In genomic region chr18:42183746-42184145, GRCh38 we compare ENCODE assay signal across 13 cellular contexts.
DNase-seq lines count a peak whose midpoint lies in the region; ATAC-seq and TF ChIP-seq lines count a peak whose summit lies in the region.
"Had no signal": no experiment of that assay in that cellular context is flagged by ENCODE, and none has a peak within 500 bp of the region (broad histone marks: within the 10 kb centered on the region; RNA-seq: fewer than 3 reads in every experiment).

No MANE protein-coding gene starts in this region.

- H4K20me1 ChIP-seq in hepatocyte (ENCODE audit: insufficient read depth, poor library complexity, severe bottlenecking), result no peaks in the 10 kb centered on the region

- peak; percentile 91 for DNase-seq in AG08395 (ENCODE audit: low spot score)
- DNase-seq in HT-29 (ENCODE audit: low spot score), result peak; percentile 7
- DNase-seq in adipocyte (ENCODE audit: low read depth), result peak; percentile 73
- DNase-seq in hepatocyte (ENCODE audit: low spot score), result peak; percentile 21
- DNase-seq in NCI-H82 treated with DMSO at 0.1 percent for 48 hours (lab: John Stamatoyannopoulos, UW; ENCODE audit: unreplicated experiment), result no peak
- DNase-seq in left cardiac atrium, result no peak
- DNase-seq in NCI-H2196 (lab: John Stamatoyannopoulos, UW; ENCODE audit: unreplicated experiment), result no peak
- no peak for DNase-seq in GM10248 (ENCODE audit: extremely low spot score)
- DNase-seq: CD4-positive, CD25-positive, alpha-beta regulatory T cell; cortex of kidney; kidney; NCI-H2081 treated with DMSO at 0.1 percent for 48 hours had no signal

- CTCF ChIA-PET in GM10248 (lab: Yijun Ruan, JAX), result interaction anchor here (1.5 kb wide), 1 partner anchor 69 kb away, joined by 6 read pairs; no protein-coding TSS in a partner anchor

- H3K4me1 ChIP-seq in adipocyte (ENCODE audit: control insufficient read depth, insufficient read depth, low read length) (peaks cover 8% of the 10 kb centered on the region), hepatocyte (ENCODE audit: insufficient read depth) (no peaks in the 10 kb centered on the region)

- H3K27me3 ChIP-seq in adipocyte (replicated peaks; ENCODE audit: control insufficient read depth, insufficient read depth, low read length) (no peaks in the 10 kb centered on the region), hepatocyte (no peaks in the 10 kb centered on the region)

- H3K9me3 ChIP-seq in adipocyte (ENCODE audit: control insufficient read depth, low read length) (no peaks in the 10 kb centered on the region), hepatocyte (ENCODE audit: low read depth) (no peaks in the 10 kb centered on the region)

- POLR2A ChIA-PET in GM10248 (lab: Yijun Ruan, JAX), result no interaction called here

- H3K9me2 ChIP-seq in hepatocyte (replicated peaks; ENCODE audit: insufficient read depth), result no peaks in the 10 kb centered on the region

- ATAC-seq in left cardiac atrium, result no peak

- H3K79me2 ChIP-seq in hepatocyte, result no peaks in the 10 kb centered on the region

- no peak overlapping the region for H3K4me2 ChIP-seq in hepatocyte

- H3K36me3 ChIP-seq in adipocyte (ENCODE audit: control insufficient read depth, insufficient read depth, low read length, severe bottlenecking), result no peaks in the 10 kb centered on the region
- no peaks in the 10 kb centered on the region for H3K36me3 ChIP-seq in hepatocyte (replicated peaks; ENCODE audit: insufficient read depth, low read depth)

- H3K27ac ChIP-seq in hepatocyte, result peak overlapping the region; percentile 24
- H3K27ac ChIP-seq: SK-N-MC had no signal

- no peak overlapping the region for H2AFZ ChIP-seq in hepatocyte

- H3K4me3 ChIP-seq in adipocyte (ENCODE audit: low read length) (no peak overlapping the region), hepatocyte (no peak overlapping the region)
- H3K4me3 ChIP-seq: SK-N-MC had no signal

- intact Hi-C loops in left cardiac atrium (cut with DNase I), result no loop called here

- no peak overlapping the region for H3K9ac ChIP-seq in adipocyte (ENCODE audit: low read length)

- WGBS in hepatocyte (ENCODE audit: low lambda C conversion rate, missing lambda C conversion rate), result 71% methylated on average over 4 of the region's 4 CpGs

- TF ChIP-seq CTCF in hepatocyte (IDR thresholded peaks at IDR 0.05; ENCODE audit: poor library complexity), result no peak
- no peak for TF ChIP-seq CTCF in GM10248 (IDR thresholded peaks at IDR 0.05; ENCODE audit: control extremely low read depth, extremely low read depth, low read depth, missing control alignments)

Comparison
In these comparisons a context has a peak if more than half of its experiments do, and no peak if none do; other contexts are left out.
1. DNase-seq: peak in AG08395 (single experiment), HT-29 (single experiment), adipocyte (single experiment) and hepatocyte (single experiment); none in NCI-H82 treated with DMSO at 0.1 percent for 48 hours (single experiment), left cardiac atrium (single experiment), NCI-H2196 (single experiment) and GM10248 (single experiment).